9 cellular contexts compared by ENCODE assay signal in genomic region chr1:152237093-152237492, GRCh38. TPM values are rescaled to one million over a fixed set of nuclear protein-coding genes. Genes with fewer than 3 reads are reported as not detected.
"Had no signal": no experiment of that assay in that cellular context is flagged by ENCODE, and none has a peak within 500 bp of the region (broad histone marks: within the 10 kb centered on the region; RNA-seq: fewer than 3 reads in every experiment).

No MANE protein-coding gene starts in this region.

- ATAC-seq: GM12878 had no signal

- DNase-seq: GDM1, GF-D8 had no signal

- FAIRE-seq: G401.6, GM12891, GM12892, GM18507, GM19239 had no signal

RNA-seq across cellular contexts. Expression of gene HRNR, which starts 13.1 kb away (rescaled TPM):
- total RNA-seq: G401, GM12878 had no signal
